ENCODE assay signal across 9 cellular contexts in the genomic region with DNA sequence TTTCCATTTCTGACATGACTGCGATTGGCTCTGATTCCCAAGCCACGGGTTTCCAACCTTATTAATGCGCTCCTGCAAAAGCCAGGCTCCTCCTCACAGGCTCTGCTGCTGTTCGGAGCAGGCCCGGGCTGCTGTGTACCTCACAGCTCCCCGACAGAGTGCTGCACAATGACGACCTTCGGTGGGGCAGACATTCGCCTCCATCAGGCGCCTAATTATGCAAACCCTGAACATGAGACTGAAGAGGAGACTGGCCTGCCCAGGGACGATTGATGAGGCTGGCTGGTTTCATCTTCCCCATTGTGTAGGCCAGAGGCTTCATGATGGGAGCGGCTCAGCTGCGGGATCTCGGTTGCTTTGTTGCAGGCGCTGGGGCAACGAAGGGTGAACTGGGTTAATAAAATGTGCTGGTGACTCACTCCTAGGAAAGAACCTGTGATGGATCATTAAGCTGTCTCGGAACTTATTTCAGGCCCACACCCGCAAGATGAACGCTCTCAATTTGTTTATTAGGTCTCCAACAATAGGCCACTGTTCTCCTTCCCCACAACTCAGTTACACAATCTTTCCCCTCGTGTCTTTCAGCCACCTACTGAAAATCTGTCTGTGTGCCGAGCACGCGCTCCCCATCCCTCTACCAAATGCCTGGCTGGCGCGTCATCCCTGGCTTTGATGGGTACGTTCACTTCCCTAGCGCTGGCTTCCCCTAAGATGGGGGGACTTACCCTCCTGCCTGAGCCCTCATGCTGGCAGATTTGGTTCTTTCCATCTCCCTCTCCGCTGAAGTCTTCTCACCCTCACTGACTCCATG. TPM values are rescaled to one million over a fixed set of nuclear protein-coding genes. Genes with fewer than 3 reads are reported as not detected.
DNase-seq lines count a peak whose midpoint lies in the region; ATAC-seq, FAIRE-seq and TF ChIP-seq lines count a peak whose summit lies in the region.
"Had no signal": no experiment of that assay in that cellular context is flagged by ENCODE, and none has a peak within 500 bp of the region (broad histone marks: within the 10 kb centered on the region; RNA-seq: fewer than 3 reads in every experiment).

No MANE protein-coding gene starts in this region.

- peaks cover 15% of the 10 kb centered on the region for H3K4me1 Mint-ChIP-seq in astrocyte (ENCODE audit: low read depth, unreplicated experiment)
- no peaks in the 10 kb centered on the region for H3K4me1 Mint-ChIP-seq in stimulated activated naive CD8-positive, alpha-beta T cell treated with anti-CD3 and anti-CD28 coated beads, Interleukin-15, amount 100 ng/mL, for 72 hours

- peak overlapping the region; percentile 23 for H3K9ac ChIP-seq in astrocyte (ENCODE audit: low read length)

- H3K4me3 ChIP-seq in astrocyte (ENCODE audit: insufficient read depth, low read depth, low read length), result no peak overlapping the region

- H3K27me3 Mint-ChIP-seq in astrocyte (ENCODE audit: low read depth, unreplicated experiment), result no peaks in the 10 kb centered on the region
- H3K27me3 Mint-ChIP-seq in stimulated activated naive CD8-positive, alpha-beta T cell treated with anti-CD3 and anti-CD28 coated beads, Interleukin-15, amount 100 ng/mL, for 72 hours, result no peaks in the 10 kb centered on the region

- H3K36me3 ChIP-seq in astrocyte (ENCODE audit: insufficient read depth, low read length), result no peaks in the 10 kb centered on the region

- no peaks in the 10 kb centered on the region for H3K27me3 ChIP-seq in astrocyte (ENCODE audit: insufficient read depth, low read length)

- peak overlapping the region; percentile 74 for H2AFZ ChIP-seq in astrocyte (ENCODE audit: low read depth, low read length)

- H3K79me2 ChIP-seq in astrocyte (ENCODE audit: insufficient read depth, low read length), result no peaks in the 10 kb centered on the region

- no peaks in the 10 kb centered on the region for H3K36me3 Mint-ChIP-seq in astrocyte (ENCODE audit: low read depth, unreplicated experiment)

- peak overlapping the region; percentile 26 for H3K27ac ChIP-seq in astrocyte (ENCODE audit: low read depth, low read length)

- peak overlapping the region; percentile 48 for H3K27ac Mint-ChIP-seq in astrocyte (ENCODE audit: unreplicated experiment)
- peak overlapping the region in 1 of 2 donors; percentile 64 for H3K27ac Mint-ChIP-seq in stimulated activated naive CD8-positive, alpha-beta T cell treated with anti-CD3 and anti-CD28 coated beads, Interleukin-15, amount 100 ng/mL, for 72 hours

- H3K4me3 Mint-ChIP-seq in astrocyte (ENCODE audit: unreplicated experiment), result peak overlapping the region; percentile 23
- no peak overlapping the region for H3K4me3 Mint-ChIP-seq in stimulated activated naive CD8-positive, alpha-beta T cell treated with anti-CD3 and anti-CD28 coated beads, Interleukin-15, amount 100 ng/mL, for 72 hours

- no peak for TF ChIP-seq CTCF in astrocyte (IDR thresholded peaks at IDR 0.05; ENCODE audit: insufficient read depth, low read depth, low read length)

- H3K4me2 ChIP-seq in astrocyte (ENCODE audit: low read length), result peak overlapping the region; percentile 53

- H3K9me3 Mint-ChIP-seq in astrocyte (ENCODE audit: unreplicated experiment), result no peaks in the 10 kb centered on the region
- H3K9me3 Mint-ChIP-seq in stimulated activated naive CD8-positive, alpha-beta T cell treated with anti-CD3 and anti-CD28 coated beads, Interleukin-15, amount 100 ng/mL, for 72 hours, result no peaks in the 10 kb centered on the region

- no peaks in the 10 kb centered on the region for H3K9me3 ChIP-seq in astrocyte (ENCODE audit: insufficient read depth, low read depth, low read length)

- H3K4me1 ChIP-seq in astrocyte (ENCODE audit: insufficient read depth, low read length), result peaks cover 14% of the 10 kb centered on the region

- intact Hi-C loops in sciatic nerve (cut with DNase I), result no loop called here

- ATAC-seq in sciatic nerve, result peak; percentile 96
- ATAC-seq in stimulated activated naive CD8-positive, alpha-beta T cell treated with anti-CD3 and anti-CD28 coated beads, Interleukin-15, amount 100 ng/mL, for 72 hours, result no peak
- ATAC-seq in left lobe of liver, result no peak

- H4K20me1 ChIP-seq in astrocyte (ENCODE audit: insufficient read depth, low read length), result no peaks in the 10 kb centered on the region

- DNase-seq in HPDE6-E6E7 (ENCODE audit: extremely low spot score) (peak; percentile 52), astrocyte (ENCODE audit: low read depth) (peak; percentile 93), islet precursor cell (peak; percentile 94), sciatic nerve (ENCODE audit: low spot score) (peak; percentile 77), GDM1 (lab: John Stamatoyannopoulos, UW) (no peak), left lobe of liver (ENCODE audit: low spot score) (no peak), activated T-cell treated with anti-CD3 and anti-CD28 coated beads for 4 hours (no peak)
- DNase-seq in stimulated activated naive CD8-positive, alpha-beta T cell treated with anti-CD3 and anti-CD28 coated beads, Interleukin-15, amount 100 ng/mL, for 72 hours, result no peak
- DNase-seq: T-helper 9 cell had no signal

- no peak for FAIRE-seq in astrocyte (lab: Jason Lieb, UNC)

RNA-seq across cellular contexts. Expression of gene TOB1, which starts 27.2 kb away (rescaled TPM):
- total RNA-seq in astrocyte, result 59.1 and 71.6 TPM in 2 replicates
- 114 TPM for total RNA-seq in sciatic nerve
- 209 TPM for total RNA-seq in left lobe of liver

RNA-seq across cellular contexts. Expression of gene WFIKKN2, which starts 58.0 kb away (rescaled TPM):
- 0.07 TPM in 1 of 2 replicates, not detected in the other for total RNA-seq in astrocyte
- total RNA-seq in sciatic nerve, result 2.0 TPM
- total RNA-seq in left lobe of liver, result 0.08 TPM

Comparison
In these comparisons a context has a peak if more than half of its experiments do, and no peak if none do; other contexts are left out.
1. DNase-seq: peak in HPDE6-E6E7 (single experiment), astrocyte (single experiment), islet precursor cell (single experiment) and sciatic nerve (single experiment); none in GDM1 (single experiment), stimulated activated naive CD8-positive, alpha-beta T cell treated with anti-CD3 and anti-CD28 coated beads, Interleukin-15, amount 100 ng/mL, for 72 hours (0 of 2), left lobe of liver (single experiment) and activated T-cell treated with anti-CD3 and anti-CD28 coated beads for 4 hours (single experiment).